8 cellular contexts compared by ENCODE assay signal in the genomic region with DNA sequence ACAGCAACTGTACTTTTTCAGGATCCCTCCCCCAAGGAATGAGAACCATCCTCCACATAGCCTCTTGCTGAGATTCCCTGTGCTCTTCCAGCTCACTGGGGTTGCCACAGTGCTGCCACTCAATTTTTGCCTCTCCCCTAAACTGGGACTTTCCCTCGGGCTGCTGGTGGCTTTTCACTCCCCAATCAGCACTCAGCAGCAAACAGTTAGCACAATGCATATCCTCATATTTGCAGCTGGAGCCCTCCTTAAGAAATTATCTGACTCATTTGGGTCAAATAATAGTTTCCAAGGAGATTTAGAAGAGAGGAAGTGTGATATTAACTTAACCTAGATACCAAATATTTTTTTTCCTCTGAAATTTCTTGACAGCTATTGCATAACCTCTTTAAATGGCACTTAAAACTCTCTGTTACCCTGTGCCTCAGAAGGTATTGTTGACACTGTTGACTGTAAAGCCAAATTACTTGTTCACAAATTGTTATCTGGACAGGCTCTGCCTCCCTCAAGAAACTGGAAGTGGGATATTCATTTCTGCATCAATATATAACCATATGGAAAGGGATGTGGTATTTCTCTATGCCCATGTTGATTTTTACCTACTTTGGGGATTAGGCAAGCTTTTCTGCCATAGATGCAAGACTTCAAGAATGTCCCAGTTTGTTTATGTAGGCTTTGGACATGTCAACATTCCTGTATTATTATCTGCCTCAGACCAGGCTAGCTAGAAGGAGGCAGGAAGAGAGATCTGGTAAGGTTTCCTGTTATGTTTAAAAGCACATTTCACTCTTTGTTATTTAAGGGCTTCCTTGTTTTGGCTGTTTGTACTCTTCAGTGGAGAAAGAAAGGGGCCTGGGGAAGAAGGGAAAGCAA. TPM values are rescaled to one million over a fixed set of nuclear protein-coding genes. Genes with fewer than 3 reads are reported as not detected.
DNase-seq lines count a peak whose midpoint lies in the region; ATAC-seq and TF ChIP-seq lines count a peak whose summit lies in the region.

No MANE protein-coding gene starts in this region.

- H3K18ac ChIP-seq in mesenchymal stem cell (ENCODE audit: low read depth in 1 of 2, low read length in 2 of 2), result peak overlapping the region; percentile 2 to 88

- H2BK15ac ChIP-seq in mesenchymal stem cell (ENCODE audit: low read depth, poor library complexity, severe bottlenecking), result no peak overlapping the region

- no peak overlapping the region for H2AFZ ChIP-seq in GM23248
- no peak overlapping the region for H2AFZ ChIP-seq in mesenchymal stem cell (ENCODE audit: low read depth, low read length)

- no peak overlapping the region for H4K8ac ChIP-seq in mesenchymal stem cell (ENCODE audit: low read length)

- no peak overlapping the region for H3K23ac ChIP-seq in mesenchymal stem cell (ENCODE audit: low read length in 2 of 2)

- no peak overlapping the region for H2BK5ac ChIP-seq in mesenchymal stem cell (ENCODE audit: low read depth, low read length, poor library complexity, severe bottlenecking)

- H3K9ac ChIP-seq in GM23248 (peak overlapping the region; percentile 54), mesenchymal stem cell (ENCODE audit: low read length) (no peak overlapping the region)

- peak overlapping the region; percentile 1 for H3K4me2 ChIP-seq in GM23248 (ENCODE audit: unreplicated experiment)
- no peak overlapping the region for H3K4me2 ChIP-seq in mesenchymal stem cell (ENCODE audit: low read length, poor library complexity, severe bottlenecking)

- CTCF ChIA-PET in GM10248 (lab: Yijun Ruan, JAX), result interaction anchor here (1.1 to 7.9 kb wide), 3 partner anchors 12 to 21 kb away, joined by 3 to 60 read pairs (median 3); no protein-coding TSS in a partner anchor

- H3K9me3 ChIP-seq in GM23248 (ENCODE audit: low read depth) (no peaks in the 10 kb centered on the region), mesenchymal stem cell (ENCODE audit: control insufficient read depth, low read length) (no peaks in the 10 kb centered on the region)

- in situ Hi-C loops in GM23248 (cut with MboI) (no loop called here), brain microvascular endothelial cell (cut with HindIII; ENCODE audit: low pct_ligation_motif_present, low sequenced_read_pairs) (no loop called here)

- H3K79me1 ChIP-seq in mesenchymal stem cell (replicated peaks; ENCODE audit: low read length, poor library complexity, severe bottlenecking), result peaks cover 1% of the 10 kb centered on the region

- no peaks in the 10 kb centered on the region for H3K9me2 ChIP-seq in GM23248 (ENCODE audit: insufficient read depth)

- no peak for ATAC-seq in GM19455 (IDR thresholded peaks at IDR 0.05; ENCODE audit: unreplicated experiment)
- no peak for ATAC-seq in HG03439 (IDR thresholded peaks at IDR 0.05; ENCODE audit: unreplicated experiment)

- peaks cover 70% of the 10 kb centered on the region for H3K36me3 ChIP-seq in GM23248 (ENCODE audit: low read depth)
- H3K36me3 ChIP-seq in brain microvascular endothelial cell (replicated peaks), result peaks cover 29% of the 10 kb centered on the region
- peaks cover 4 to 70% of the 10 kb centered on the region in 2 experiments for H3K36me3 ChIP-seq in mesenchymal stem cell (ENCODE audit: control insufficient read depth in 1 of 2, insufficient read depth in 2 of 2, low read depth in 1 of 2, low read length in 2 of 2)

- no peak overlapping the region for H3K14ac ChIP-seq in mesenchymal stem cell (ENCODE audit: low read length in 2 of 2)

- no peak overlapping the region for H2AK5ac ChIP-seq in mesenchymal stem cell (ENCODE audit: low read length, severe bottlenecking)

- H2BK12ac ChIP-seq in mesenchymal stem cell (ENCODE audit: low read length in 2 of 2), result no peak overlapping the region

- POLR2A ChIA-PET in GM10248 (lab: Yijun Ruan, JAX), result interaction anchor here (0.8 kb wide), 1 partner anchor 55 kb away, joined by 3 read pairs; no protein-coding TSS in a partner anchor

- 3 to 9% methylated on average over 1 of the region's 1 CpG for WGBS in GM23248 (ENCODE audit: low coverage in 1 of 2, low lambda C conversion rate in 2 of 2, missing lambda C conversion rate in 2 of 2), 2 experiments
- WGBS in mesenchymal stem cell, result 0% methylated on average over 1 of the region's 1 CpG

- H3F3A ChIP-seq in GM23248 (ENCODE audit: insufficient read depth), result peaks cover 98% of the 10 kb centered on the region

- no peak for TF ChIP-seq CTCF in GM10248 (IDR thresholded peaks at IDR 0.05; ENCODE audit: control extremely low read depth, extremely low read depth, low read depth, missing control alignments)
- no peak for TF ChIP-seq CTCF in brain microvascular endothelial cell (IDR thresholded peaks at IDR 0.05; ENCODE audit: low read depth, low read length, missing control alignments)

- H3K79me2 ChIP-seq in GM23248 (ENCODE audit: insufficient read depth), result peaks cover 87% of the 10 kb centered on the region

- peak overlapping the region in 1 of 2 experiments; percentile 56 for H3K4ac ChIP-seq in mesenchymal stem cell (ENCODE audit: low read depth in 1 of 2, low read length in 2 of 2)

- H3K4me3 ChIP-seq in GM23248 (0 out of 2 replicates have a peak overlapping the region, but pooled peaks have one; percentile 0), brain microvascular endothelial cell (ENCODE audit: low read depth, low read length) (no peak overlapping the region), mesenchymal stem cell (ENCODE audit: insufficient read depth in 1 of 2, low read depth in 1 of 2, low read length in 2 of 2) (no peak overlapping the region)

- DNase-seq in GM10248 (ENCODE audit: extremely low spot score) (peak; percentile 29), GM23248 (peak; percentile 80), MV-4-11 (lab: John Stamatoyannopoulos, UW) (peak; percentile 88), brain microvascular endothelial cell (peak; percentile 87), mesenchymal stem cell (peak; percentile 87), NCI-H187 treated with DMSO at 0.1 percent for 48 hours (lab: John Stamatoyannopoulos, UW) (no peak)

- H4K20me1 ChIP-seq in GM23248 (ENCODE audit: insufficient read depth), result no peaks in the 10 kb centered on the region

- H3K27ac ChIP-seq in GM23248 (peak overlapping the region; percentile 89), brain microvascular endothelial cell (peak overlapping the region; percentile 88), mesenchymal stem cell (ENCODE audit: low read length, poor library complexity, severe bottlenecking) (peak overlapping the region; percentile 89)

- H4K91ac ChIP-seq in mesenchymal stem cell (ENCODE audit: low read length), result no peak overlapping the region

- H3K27me3 ChIP-seq in GM23248 (replicated peaks; ENCODE audit: insufficient read depth) (no peaks in the 10 kb centered on the region), brain microvascular endothelial cell (replicated peaks) (no peaks in the 10 kb centered on the region), mesenchymal stem cell (ENCODE audit: control insufficient read depth in 1 of 2, insufficient read depth in 1 of 2, low read length in 2 of 2) (no peaks in the 10 kb centered on the region)

- H3K4me1 ChIP-seq in GM23248 (ENCODE audit: insufficient read depth) (peaks cover 88% of the 10 kb centered on the region), mesenchymal stem cell (ENCODE audit: control insufficient read depth, insufficient read depth, low read depth, low read length) (peaks cover 11% of the 10 kb centered on the region)

- no peak overlapping the region for H2BK120ac ChIP-seq in mesenchymal stem cell (ENCODE audit: low read depth, low read length)

RNA-seq across cellular contexts. Expression of a gene that starts 58.0 kb away (rescaled TPM):
- total RNA-seq in GM23248 (2014; rRNA removed; shearing (Covaris generic)), result 640 and 867 TPM in 2 replicates
- polyA plus RNA-seq in GM23248 (2016; fragmentation: Nextera tagmentation; extraction: Ambion mirVana), result 478 and 488 TPM in 2 replicates
- polyA plus RNA-seq in mesenchymal stem cell (2013, experiment 1 of 2), result 510 TPM
- 468 TPM for polyA plus RNA-seq in mesenchymal stem cell (2013, experiment 2 of 2)
